ENCODE assay signal across 39 cellular contexts in genomic region chr16:1107141-1107540, GRCh38. TPM values are rescaled to one million over a fixed set of nuclear protein-coding genes. Genes with fewer than 3 reads are reported as not detected.
"Had no signal": no experiment of that assay in that cellular context is flagged by ENCODE, and none has a peak within 500 bp of the region (broad histone marks: within the 10 kb centered on the region; RNA-seq: fewer than 3 reads in every experiment).

No MANE protein-coding gene starts in this region.

- H3K9me3 ChIP-seq: MG63 had no signal

- H3K4me2 ChIP-seq: KMS-11 had no signal

- DNase-seq: Karpas-422, Kasumi-1, MG63, MM.1S, MV-4-11, NCI-H1048, NCI-H1092, NCI-H1092 treated with DMSO at 0.1 percent for 48 hours, NCI-H1105, NCI-H1105 treated with DMSO at 0.1 percent for 48 hours, NCI-H1417, NCI-H1417 treated with DMSO at 0.1 percent for 48 hours, NCI-H1436, NCI-H1436 treated with DMSO at 0.1 percent for 48 hours, NCI-H146, NCI-H1694, NCI-H1694 treated with DMSO at 0.1 percent for 48 hours, NCI-H187, NCI-H187 treated with DMSO at 0.1 percent for 48 hours, NCI-H1930, NCI-H2029, NCI-H2029 treated with DMSO at 0.1 percent for 48 hours, NCI-H2081, NCI-H2081 treated with DMSO at 0.1 percent for 48 hours, NCI-H2107, NCI-H2171, NCI-H2171 treated with DMSO at 0.1 percent for 48 hours, NCI-H2227 treated with DMSO at 0.1 percent for 48 hours, NCI-H226, NCI-H345, NCI-H446, NCI-H446 treated with DMSO at 0.1 percent for 48 hours, NCI-H510A, NCI-H510A treated with DMSO at 0.1 percent for 48 hours had no signal

- H3K36me3 ChIP-seq: MG63 had no signal

- H3K9ac ChIP-seq: KMS-11 had no signal

- H3K27ac ChIP-seq: KMS-11 had no signal

- H3K4me3 ChIP-seq: MG63 had no signal

RNA-seq across cellular contexts. Expression of gene C1QTNF8, which starts 11.1 kb away (rescaled TPM):
- total RNA-seq: LHCN-M2, M059J, MCF 10A, NCI-H460 had no signal

RNA-seq across cellular contexts. Expression of gene SSTR5, which starts 34.6 kb away (rescaled TPM):
- total RNA-seq: M059J, MCF 10A had no signal

RNA-seq across cellular contexts. Expression of gene CACNA1H, which starts 45.8 kb away (rescaled TPM):
- total RNA-seq: LHCN-M2, MCF 10A had no signal
